1 cellular context compared by ENCODE assay signal in genomic region chr11:66386171-66387069, GRCh38.
TF ChIP-seq lines count a peak whose summit lies in the region.

No MANE protein-coding gene starts in this region.

TF ChIP-seq in endothelial cell of umbilical vein, 7 proteins besides CTCF, POLR2A, EP300 and RAD21:
- TF ChIP-seq MAX (IDR thresholded peaks at IDR 0.05; ENCODE audit: insufficient read depth, insufficient read length) = no peak
- TF ChIP-seq MYC (IDR thresholded peaks at IDR 0.05; ENCODE audit: low read depth, low read length) = no peak
- TF ChIP-seq EZH2 (IDR thresholded peaks at IDR 0.05; ENCODE audit: borderline replicate concordance, low read depth, low read length, severe bottlenecking) = no peak
- TF ChIP-seq FOS (IDR thresholded peaks at IDR 0.05; ENCODE audit: borderline replicate concordance, insufficient read depth, low read length) = no peak
- TF ChIP-seq JUN (IDR thresholded peaks at IDR 0.05; ENCODE audit: borderline replicate concordance, insufficient read depth, insufficient read length, low read depth) = no peak
- TF ChIP-seq POLR2AphosphoS5 (IDR thresholded peaks at IDR 0.05; ENCODE audit: insufficient read depth, low read depth, low read length) = no peak
- TF ChIP-seq GATA2 (IDR thresholded peaks at IDR 0.05; ENCODE audit: insufficient read depth, insufficient read length, low read depth, low read length) = no peak
